Comparison of ENCODE assay signal across 1 cellular context in the genomic region with DNA sequence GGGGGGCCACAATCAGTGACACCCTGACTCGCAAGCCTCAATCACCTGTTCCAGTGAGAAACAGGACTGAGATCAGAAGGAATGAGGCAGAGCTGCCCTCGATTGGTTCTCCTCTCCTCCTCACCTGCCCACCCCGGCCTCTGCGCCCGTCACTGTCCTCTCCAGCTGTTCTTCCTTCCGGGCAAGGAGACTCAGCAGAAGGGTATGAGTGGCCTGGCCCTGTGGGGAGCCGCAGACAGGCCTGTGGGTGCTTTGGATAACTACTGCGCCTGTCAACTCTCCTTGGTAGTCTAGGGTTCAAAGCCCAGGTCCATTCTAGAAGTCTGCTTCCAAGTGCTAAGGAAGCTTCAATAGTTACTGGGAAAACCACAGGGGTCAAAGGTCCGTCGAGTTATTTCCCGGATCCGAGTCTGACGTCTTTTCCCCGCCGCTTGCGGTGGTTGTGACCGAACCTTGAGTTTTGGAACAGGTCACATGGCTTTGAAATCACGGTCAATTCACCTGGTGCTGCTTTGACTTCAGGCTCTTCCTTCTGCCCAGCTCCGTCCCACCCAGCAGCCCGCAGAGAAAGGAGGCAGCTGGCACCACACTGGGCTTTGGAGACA.
A peak's percentile ranks its signal among the peaks of the same experiment; 100 is the strongest.
TF ChIP-seq lines count a peak whose summit lies in the region.

No MANE protein-coding gene starts in this region.

TF ChIP-seq in K562, 482 proteins besides CTCF, POLR2A, EP300 and RAD21:
- no peak for TF ChIP-seq NR2C2 (CRISPR knock-in tag; IDR thresholded peaks at IDR 0.05)
- TF ChIP-seq NR2C2 (tag; IDR thresholded peaks at IDR 0.05), result peak; percentile 56; the same call in 1 of the 2 replicates
- TF ChIP-seq PTTG1 (tag; IDR thresholded peaks at IDR 0.05; ENCODE audit: low read depth), result no peak
TF ChIP-seq in K562: peak in this region for 1.
